ENCODE assay signal across 10 cellular contexts in the genomic region with DNA sequence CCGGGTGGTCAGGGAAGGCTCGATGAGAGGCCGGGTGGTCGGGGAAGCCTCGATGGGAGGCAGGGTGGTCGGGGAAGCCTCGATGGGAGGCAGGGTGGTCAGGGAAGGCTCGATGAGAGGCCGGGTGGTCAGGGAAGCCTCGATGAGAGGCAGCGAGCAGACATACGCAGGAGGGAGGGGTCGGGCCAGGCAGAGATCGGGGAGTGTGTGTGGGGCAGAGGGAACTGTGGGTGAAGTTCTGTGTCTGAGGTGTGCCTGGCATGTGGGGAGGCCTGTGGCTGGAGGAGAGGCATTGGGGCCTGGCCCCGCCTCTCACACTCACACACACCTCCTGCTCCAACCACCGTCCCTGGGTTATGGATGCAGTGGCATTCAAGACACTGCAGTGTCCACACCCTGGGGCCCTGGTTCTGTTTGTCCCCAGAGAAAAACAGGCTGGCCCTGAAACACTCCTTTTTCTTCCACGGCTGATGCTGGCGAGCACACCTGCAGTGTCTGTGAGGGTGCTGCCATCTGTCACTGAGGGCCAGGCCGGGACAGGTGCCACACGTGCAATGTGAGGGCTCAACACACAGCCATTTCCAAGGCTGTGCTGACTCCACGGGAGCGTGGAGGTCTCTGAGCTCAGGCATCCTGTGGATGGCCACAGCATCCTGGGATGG. TPM values are rescaled to one million over a fixed set of nuclear protein-coding genes. Genes with fewer than 3 reads are reported as not detected.
"Had no signal": no experiment of that assay in that cellular context is flagged by ENCODE, and none has a peak within 500 bp of the region (broad histone marks: within the 10 kb centered on the region; RNA-seq: fewer than 3 reads in every experiment).

No MANE protein-coding gene starts in this region.

- H3K27ac Mint-ChIP-seq: activated naive CD4-positive, alpha-beta T cell treated with anti-CD3 and anti-CD28 coated beads, Interleukin-2, amount 10 ng/mL, durations not matched to agents 7 days and 5 days; activated T-helper 2 cell treated with anti-CD3 and anti-CD28 coated beads, Interferon-gamma antibody, Interleukin-2, Interleukin-4, amounts not matched to agents 10 μg/mL and 5 μg/mL and 100 μg/mL, durations not matched to agents 14 hours and 24 hours and 36 hours; dendritic cell treated with granulocyte-macrophage colony-stimulating factor and Interleukin-4, amounts not matched to agents 40 ng/mL and 50 ng/mL, for 4 days had no signal

- H3K27ac ChIP-seq: body of pancreas, uterus had no signal

- H3K9me3 Mint-ChIP-seq: dendritic cell treated with granulocyte-macrophage colony-stimulating factor and Interleukin-4, amounts not matched to agents 40 ng/mL and 50 ng/mL, for 4 days had no signal

- H3K4me3 ChIP-seq: body of pancreas, smooth muscle cell, uterus had no signal

- H3K4me3 Mint-ChIP-seq: activated naive CD4-positive, alpha-beta T cell treated with anti-CD3 and anti-CD28 coated beads, Interleukin-2, amount 10 ng/mL, durations not matched to agents 7 days and 5 days; dendritic cell treated with granulocyte-macrophage colony-stimulating factor and Interleukin-4, amounts not matched to agents 40 ng/mL and 50 ng/mL, for 4 days had no signal

- H3K36me3 ChIP-seq: uterus had no signal

- H3K27me3 ChIP-seq: body of pancreas had no signal

- H3K4me1 Mint-ChIP-seq: activated naive CD4-positive, alpha-beta T cell treated with anti-CD3 and anti-CD28 coated beads, Interleukin-2, amount 10 ng/mL, durations not matched to agents 7 days and 5 days had no signal

- H3K4me1 ChIP-seq: body of pancreas, uterus had no signal

- DNase-seq: activated CD4-positive, alpha-beta T cell treated with anti-CD3 and anti-CD28 coated beads, Interleukin-2, amount 50 U/mL, for 1 hour; activated naive CD4-positive, alpha-beta T cell treated with anti-CD3 and anti-CD28 coated beads, Interleukin-2, amount 10 ng/mL, durations not matched to agents 7 days and 5 days; amniotic stem cell; body of pancreas; right cardiac atrium; uterus had no signal

- H3K4me2 ChIP-seq: smooth muscle cell had no signal

- ATAC-seq: body of pancreas, esophagus mucosa, right cardiac atrium had no signal

- H3K9me3 ChIP-seq: body of pancreas, uterus had no signal

RNA-seq across cellular contexts. Expression of a gene that starts 6.5 kb away (rescaled TPM):
- total RNA-seq: activated T-helper 2 cell treated with anti-CD3 and anti-CD28 coated beads, Interferon-gamma antibody, Interleukin-2, Interleukin-4, amounts not matched to agents 10 μg/mL and 5 μg/mL and 100 μg/mL, durations not matched to agents 14 hours and 24 hours and 36 hours had no signal
